Comparison of ENCODE assay signal across 9 cellular contexts in genomic region chr7:2971914-2972530, GRCh38.
A peak's percentile ranks its signal among the peaks of the same experiment; 100 is the strongest.
DNase-seq lines count a peak whose midpoint lies in the region; ATAC-seq and TF ChIP-seq lines count a peak whose summit lies in the region.
"Had no signal": no experiment of that assay in that cellular context is flagged by ENCODE, and none has a peak within 500 bp of the region (broad histone marks: within the 10 kb centered on the region; RNA-seq: fewer than 3 reads in every experiment).

No MANE protein-coding gene starts in this region.

- peak overlapping the region; percentile 44 for H3K27ac Mint-ChIP-seq in activated naive CD4-positive, alpha-beta T cell treated with anti-CD3 and anti-CD28 coated beads for 36 hours
- H3K27ac Mint-ChIP-seq in stimulated activated naive CD8-positive, alpha-beta T cell treated with anti-CD3 and anti-CD28 coated beads, Interleukin-15, Interleukin-2, amounts not matched to agents 100 ng/mL and 50 ng/mL, for 24 hours = peak overlapping the region; percentile 81
- H3K27ac Mint-ChIP-seq in glutamatergic neuron (ENCODE audit: unreplicated experiment) = no peak overlapping the region

- H3K4me3 Mint-ChIP-seq in activated naive CD4-positive, alpha-beta T cell treated with anti-CD3 and anti-CD28 coated beads for 36 hours = no peak overlapping the region
- H3K4me3 Mint-ChIP-seq in stimulated activated naive CD8-positive, alpha-beta T cell treated with anti-CD3 and anti-CD28 coated beads, Interleukin-15, Interleukin-2, amounts not matched to agents 100 ng/mL and 50 ng/mL, for 24 hours = peak overlapping the region; percentile 9
- H3K4me3 Mint-ChIP-seq in glutamatergic neuron (ENCODE audit: unreplicated experiment) = no peak overlapping the region

- TF ChIP-seq CTCF in glutamatergic neuron (IDR thresholded peaks at IDR 0.05; ENCODE audit: partially characterized antibody, unreplicated experiment) = no peak

- peaks cover 28% of the 10 kb centered on the region for H3K4me1 Mint-ChIP-seq in activated naive CD4-positive, alpha-beta T cell treated with anti-CD3 and anti-CD28 coated beads for 36 hours (ENCODE audit: low read depth)
- peaks cover 35% of the 10 kb centered on the region for H3K4me1 Mint-ChIP-seq in stimulated activated naive CD8-positive, alpha-beta T cell treated with anti-CD3 and anti-CD28 coated beads, Interleukin-15, Interleukin-2, amounts not matched to agents 100 ng/mL and 50 ng/mL, for 24 hours (ENCODE audit: low read depth)
- no peaks in the 10 kb centered on the region for H3K4me1 Mint-ChIP-seq in glutamatergic neuron (ENCODE audit: low read depth, unreplicated experiment)

- H3K9me3 Mint-ChIP-seq in activated naive CD4-positive, alpha-beta T cell treated with anti-CD3 and anti-CD28 coated beads for 36 hours = peaks cover 9% of the 10 kb centered on the region
- peaks cover 4% of the 10 kb centered on the region for H3K9me3 Mint-ChIP-seq in stimulated activated naive CD8-positive, alpha-beta T cell treated with anti-CD3 and anti-CD28 coated beads, Interleukin-15, Interleukin-2, amounts not matched to agents 100 ng/mL and 50 ng/mL, for 24 hours
- H3K9me3 Mint-ChIP-seq in glutamatergic neuron (ENCODE audit: unreplicated experiment) = no peaks in the 10 kb centered on the region

- no peak for DNase-seq in activated naive CD4-positive, alpha-beta T cell treated with anti-CD3 and anti-CD28 coated beads for 36 hours
- DNase-seq in activated naive CD4-positive, alpha-beta T cell treated with Interleukin-2 at 50 U/mL for 16 hours = no peak
- DNase-seq in SKM-1 treated with dmso at 0.1 percent for 144 hours (lab: John Stamatoyannopoulos, UW; ENCODE audit: unreplicated experiment) (peak; percentile 45), hepatic stellate cell (ENCODE audit: low spot score) (no peak), hypothalamus (lab: John Stamatoyannopoulos, UW) (no peak), glutamatergic neuron (no peak)
- DNase-seq: AML-193 had no signal

- H3K27me3 Mint-ChIP-seq in activated naive CD4-positive, alpha-beta T cell treated with anti-CD3 and anti-CD28 coated beads for 36 hours (ENCODE audit: low read depth) = no peaks in the 10 kb centered on the region
- H3K27me3 Mint-ChIP-seq in stimulated activated naive CD8-positive, alpha-beta T cell treated with anti-CD3 and anti-CD28 coated beads, Interleukin-15, Interleukin-2, amounts not matched to agents 100 ng/mL and 50 ng/mL, for 24 hours = no peaks in the 10 kb centered on the region
- H3K27me3 Mint-ChIP-seq in glutamatergic neuron (ENCODE audit: unreplicated experiment) = no peaks in the 10 kb centered on the region

- peaks cover 31% of the 10 kb centered on the region for H3K36me3 Mint-ChIP-seq in activated naive CD4-positive, alpha-beta T cell treated with anti-CD3 and anti-CD28 coated beads for 36 hours (ENCODE audit: low read depth)
- H3K36me3 Mint-ChIP-seq in stimulated activated naive CD8-positive, alpha-beta T cell treated with anti-CD3 and anti-CD28 coated beads, Interleukin-15, Interleukin-2, amounts not matched to agents 100 ng/mL and 50 ng/mL, for 24 hours (ENCODE audit: low read depth) = peaks cover 38% of the 10 kb centered on the region
- no peaks in the 10 kb centered on the region for H3K36me3 Mint-ChIP-seq in glutamatergic neuron (ENCODE audit: unreplicated experiment)

- CTCF ChIA-PET in activated naive CD4-positive, alpha-beta T cell treated with anti-CD3 and anti-CD28 coated beads for 36 hours (lab: Charles Lee) = interaction anchor here (0.7 to 0.9 kb wide), 2 partner anchors 78 to 94 kb away, joined by 3 read pairs; no protein-coding TSS in a partner anchor

- intact Hi-C loops in activated naive CD4-positive, alpha-beta T cell treated with anti-CD3 and anti-CD28 coated beads for 36 hours (cut with micrococcal nuclease) = no loop called here

- peak; percentile 60 for ATAC-seq in HG02840 (IDR thresholded peaks at IDR 0.05; ENCODE audit: low FRiP score, unreplicated experiment)
